Comparison of ENCODE assay signal across 1 cellular context in the genomic region with DNA sequence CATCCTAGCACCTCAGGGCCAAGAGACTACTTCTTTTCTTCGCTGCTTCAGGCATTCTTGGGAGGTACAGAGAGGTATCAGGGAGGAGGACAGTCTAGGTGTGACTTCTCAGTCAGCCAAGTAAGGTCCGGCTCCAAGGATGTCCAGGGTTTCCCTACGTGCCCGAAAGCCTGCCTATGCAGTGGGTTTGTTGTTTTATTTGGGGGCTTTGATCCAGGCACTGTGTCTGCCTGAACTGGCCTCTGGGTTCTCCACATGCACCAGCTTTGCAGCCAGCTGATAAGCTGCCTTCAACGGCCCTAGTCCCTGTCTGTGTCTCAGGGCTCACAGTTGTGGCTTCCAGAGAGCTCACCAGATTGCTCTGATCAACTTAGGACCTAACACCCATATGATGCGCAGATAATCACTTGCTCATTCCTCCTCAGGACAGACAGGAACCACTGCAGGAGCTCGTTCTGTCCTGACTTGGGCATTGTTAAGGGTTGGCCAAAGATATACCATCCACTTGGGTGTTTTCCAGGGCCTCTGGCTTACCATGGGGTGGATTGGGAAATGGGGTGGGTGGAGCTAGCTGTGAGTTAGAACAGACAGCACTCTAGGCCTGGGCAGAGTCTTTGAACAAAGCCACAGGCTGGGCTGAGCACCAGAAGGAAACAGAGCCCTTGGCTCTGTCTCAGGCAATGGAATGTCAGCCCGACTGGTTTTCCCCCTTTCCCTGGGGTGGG.
TF ChIP-seq lines count a peak whose summit lies in the region.

No MANE protein-coding gene starts in this region.

TF ChIP-seq in HepG2, 621 proteins besides CTCF, POLR2A, EP300 and RAD21 (continued from another document):
- TF ChIP-seq, protein P1, sequence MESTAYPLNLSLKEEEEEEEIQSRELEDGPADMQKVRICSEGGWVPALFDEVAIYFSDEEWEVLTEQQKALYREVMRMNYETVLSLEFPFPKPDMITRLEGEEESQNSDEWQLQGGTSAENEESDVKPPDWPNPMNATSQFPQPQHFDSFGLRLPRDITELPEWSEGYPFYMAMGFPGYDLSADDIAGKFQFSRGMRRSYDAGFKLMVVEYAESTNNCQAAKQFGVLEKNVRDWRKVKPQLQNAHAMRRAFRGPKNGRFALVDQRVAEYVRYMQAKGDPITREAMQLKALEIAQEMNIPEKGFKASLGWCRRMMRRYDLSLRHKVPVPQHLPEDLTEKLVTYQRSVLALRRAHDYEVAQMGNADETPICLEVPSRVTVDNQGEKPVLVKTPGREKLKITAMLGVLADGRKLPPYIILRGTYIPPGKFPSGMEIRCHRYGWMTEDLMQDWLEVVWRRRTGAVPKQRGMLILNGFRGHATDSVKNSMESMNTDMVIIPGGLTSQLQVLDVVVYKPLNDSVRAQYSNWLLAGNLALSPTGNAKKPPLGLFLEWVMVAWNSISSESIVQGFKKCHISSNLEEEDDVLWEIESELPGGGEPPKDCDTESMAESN (CRISPR knock-in tag; conservative IDR thresholded peaks at IDR 0.05), result no peak
